ENCODE assay signal across 23 cellular contexts in genomic region chr21:15430577-15430976, GRCh38.
DNase-seq lines count a peak whose midpoint lies in the region; ATAC-seq, FAIRE-seq and TF ChIP-seq lines count a peak whose summit lies in the region.
"Had no signal": no experiment of that assay in that cellular context is flagged by ENCODE, and none has a peak within 500 bp of the region (broad histone marks: within the 10 kb centered on the region; RNA-seq: fewer than 3 reads in every experiment).

No MANE protein-coding gene starts in this region.

- peaks cover 50% of the 10 kb centered on the region for H3K4me1 Mint-ChIP-seq in neural crest cell
- H3K4me1 Mint-ChIP-seq in activated CD4-positive, alpha-beta memory T cell treated with anti-CD3 and anti-CD28 coated beads, Interleukin-2, amount 10 ng/mL, durations not matched to agents 7 days and 5 days = no peaks in the 10 kb centered on the region

- DNase-seq in HepG2 (ENCODE audit: low spot score) = no peak
- no peak for DNase-seq in right lobe of liver
- DNase-seq in fibroblast of gingiva (ENCODE audit: low read depth) = peak; percentile 6
- DNase-seq in neural crest cell (ENCODE audit: low read depth, low spot score) = no peak
- no peak for DNase-seq in activated CD4-positive, alpha-beta memory T cell treated with anti-CD3 and anti-CD28 coated beads, Interleukin-2, amount 10 ng/mL, durations not matched to agents 7 days and 5 days
- DNase-seq in RCC 7860 (ENCODE audit: low spot score) = no peak
- DNase-seq: AML-193; CD4-positive, alpha-beta T cell; DMS79 treated with DMSO at 0.1 percent for 48 hours; GF-D8; NCI-H1930; NCI-H2171; NCI-H446 treated with DMSO at 0.1 percent for 48 hours; NCI-H774; SHP77 had no signal

- intact Hi-C loops in HepG2 (cut with micrococcal nuclease; ENCODE audit: unreplicated experiment) = no loop called here
- intact Hi-C loops in right lobe of liver (cut with DNase I) = no loop called here

- H3K4me2 ChIP-seq in HepG2 (ENCODE audit: low read depth, low read length) = no peak overlapping the region
- H3K4me2 ChIP-seq: A549, GM23338, KMS-11 had no signal

- H3K27me3 ChIP-seq in HepG2 (ENCODE audit: control insufficient read depth in 1 of 2, insufficient read depth in 2 of 2, low read length in 2 of 2) = no peaks in the 10 kb centered on the region
- no peaks in the 10 kb centered on the region for H3K27me3 ChIP-seq in right lobe of liver

- TF ChIP-seq RAD21 in HepG2 (CRISPR knock-in tag; IDR thresholded peaks at IDR 0.05) = no peak

- TF ChIP-seq POLR2A in HepG2 (IDR thresholded peaks at IDR 0.05; ENCODE audit: insufficient read depth in 1 of 2, low read depth in 2 of 2, low read length in 2 of 2) (no peak), right lobe of liver (IDR thresholded peaks at IDR 0.05) (no peak)

- H3K4me1 ChIP-seq in HepG2 (ENCODE audit: insufficient read depth, low read length) (peaks cover 45% of the 10 kb centered on the region), right lobe of liver (peaks cover 0 to 21% (median 3%) of the 10 kb centered on the region in 4 donors)
- H3K4me1 ChIP-seq: A549 had no signal

- peaks cover 11% of the 10 kb centered on the region for H3K9me3 Mint-ChIP-seq in neural crest cell
- H3K9me3 Mint-ChIP-seq in activated CD4-positive, alpha-beta memory T cell treated with anti-CD3 and anti-CD28 coated beads, Interleukin-2, amount 10 ng/mL, durations not matched to agents 7 days and 5 days = no peaks in the 10 kb centered on the region

- peaks cover 13% of the 10 kb centered on the region for H3K36me3 Mint-ChIP-seq in neural crest cell (ENCODE audit: low read depth)
- H3K36me3 Mint-ChIP-seq in activated CD4-positive, alpha-beta memory T cell treated with anti-CD3 and anti-CD28 coated beads, Interleukin-2, amount 10 ng/mL, durations not matched to agents 7 days and 5 days (ENCODE audit: low read depth) = no peaks in the 10 kb centered on the region

- peaks cover 9% of the 10 kb centered on the region for H3K9me3 ChIP-seq in HepG2 (ENCODE audit: low read length)
- H3K9me3 ChIP-seq in right lobe of liver = no peaks in the 10 kb centered on the region

- BruUV-seq in HepG2 (replicated peaks; lab: Mats Ljungman, UMichigan) = no TSS peak

- no peak for FAIRE-seq in HepG2 (lab: Jason Lieb, UNC)
- FAIRE-seq in RCC 7860 (lab: Jason Lieb, UNC) = no peak
- FAIRE-seq: A549, D721Med had no signal

- TF ChIP-seq CTCF in HepG2 (CRISPR knock-in tag; IDR thresholded peaks at IDR 0.05) (no peak), right lobe of liver (IDR thresholded peaks at IDR 0.05) (no peak), neural crest cell (conservative IDR thresholded peaks at IDR 0.05) (no peak)

- in situ Hi-C loops in HepG2 (cut with HindIII; ENCODE audit: extremely low pct_ligation_motif_present, low pct_unique_long_range_greater_than_20kb) = no loop called here

- H3K4me3 Mint-ChIP-seq in neural crest cell = peak overlapping the region; percentile 10
- no peak overlapping the region for H3K4me3 Mint-ChIP-seq in activated CD4-positive, alpha-beta memory T cell treated with anti-CD3 and anti-CD28 coated beads, Interleukin-2, amount 10 ng/mL, durations not matched to agents 7 days and 5 days
- H3K4me3 Mint-ChIP-seq: CD4-positive, alpha-beta T cell; GM23338 had no signal

- ATAC-seq in HepG2 (no peak), right lobe of liver (no peak), esophagus mucosa (no peak), GM19452 (IDR thresholded peaks at IDR 0.05; ENCODE audit: unreplicated experiment) (no peak)
- ATAC-seq: A549, GM23338, Panc1 had no signal

- H4K20me1 ChIP-seq in HepG2 (ENCODE audit: insufficient read depth, low read length) = no peaks in the 10 kb centered on the region

- TF ChIP-seq EP300 in HepG2 (IDR thresholded peaks at IDR 0.05; ENCODE audit: low read depth in 2 of 2, low read length in 2 of 2) (no peak), HepG2 (CRISPR knock-in tag; IDR thresholded peaks at IDR 0.05; ENCODE audit: borderline replicate concordance) (no peak)

- no peak overlapping the region for H3K4me3 ChIP-seq in HepG2 (replicated peaks in 1 of 3; ENCODE audit: insufficient read depth in 1 of 3, low read depth in 2 of 3, low read length in 3 of 3)
- no peak overlapping the region for H3K4me3 ChIP-seq in right lobe of liver
- H3K4me3 ChIP-seq: A549, GM23338 had no signal

- POLR2A ChIA-PET in HepG2 (lab: Yijun Ruan, JAX) = no interaction called here
- POLR2A ChIA-PET in activated CD4-positive, alpha-beta memory T cell treated with anti-CD3 and anti-CD28 coated beads, Interleukin-2, amount 10 ng/mL, durations not matched to agents 7 days and 5 days (lab: Charles Lee) = no interaction called here

- 85% methylated on average over 3 of the region's 3 CpGs for WGBS in HepG2 (ENCODE audit: low lambda C conversion rate)
- WGBS in right lobe of liver (ENCODE audit: insufficient coverage, low coverage, low lambda C conversion rate, missing lambda C conversion rate) = 61% methylated on average over 3 of the region's 3 CpGs

- H3K27ac Mint-ChIP-seq in neural crest cell (ENCODE audit: unreplicated experiment) = no peak overlapping the region
- no peak overlapping the region for H3K27ac Mint-ChIP-seq in activated CD4-positive, alpha-beta memory T cell treated with anti-CD3 and anti-CD28 coated beads, Interleukin-2, amount 10 ng/mL, durations not matched to agents 7 days and 5 days
- H3K27ac Mint-ChIP-seq: CD4-positive, alpha-beta T cell; GM23338 had no signal

- H3K27ac ChIP-seq in HepG2 (ENCODE audit: extremely low read length, insufficient read depth, low read length) (no peak overlapping the region), right lobe of liver (no peak overlapping the region)
- H3K27ac ChIP-seq: HL-60, KMS-11 had no signal

- no peak overlapping the region for H2AFZ ChIP-seq in HepG2 (ENCODE audit: low read length)
- H2AFZ ChIP-seq: GM23338 had no signal

- no peaks in the 10 kb centered on the region for H3K79me2 ChIP-seq in HepG2 (ENCODE audit: insufficient read depth, low read length)

- CTCF ChIA-PET in HepG2 (lab: Yijun Ruan, JAX; ENCODE audit: low intra/inter-chr PET ratio, low total read pairs) = no interaction called here
- CTCF ChIA-PET in activated CD4-positive, alpha-beta memory T cell treated with anti-CD3 and anti-CD28 coated beads, Interleukin-2, amount 10 ng/mL, durations not matched to agents 7 days and 5 days (lab: Charles Lee) = no interaction called here

- H3K36me3 ChIP-seq in HepG2 (replicated peaks in 1 of 2; ENCODE audit: control insufficient read depth in 1 of 2, insufficient read depth in 2 of 2, low read length in 2 of 2) (no peaks in the 10 kb centered on the region), right lobe of liver (no peaks in the 10 kb centered on the region)

- H3K9ac ChIP-seq in HepG2 (ENCODE audit: insufficient read depth, low read depth, low read length) = no peak overlapping the region
- H3K9ac ChIP-seq: KMS-11 had no signal

- no peaks in the 10 kb centered on the region for H3K27me3 Mint-ChIP-seq in neural crest cell (ENCODE audit: low read depth)
- no peaks in the 10 kb centered on the region for H3K27me3 Mint-ChIP-seq in activated CD4-positive, alpha-beta memory T cell treated with anti-CD3 and anti-CD28 coated beads, Interleukin-2, amount 10 ng/mL, durations not matched to agents 7 days and 5 days
- H3K27me3 Mint-ChIP-seq: CD4-positive, alpha-beta T cell had no signal

TF ChIP-seq in HepG2, 621 proteins besides CTCF, POLR2A, EP300 and RAD21:
- TF ChIP-seq ZBTB44 (CRISPR knock-in tag; IDR thresholded peaks at IDR 0.05) = no peak
- TF ChIP-seq CEBPG (CRISPR knock-in tag; IDR thresholded peaks at IDR 0.05) = 0 out of 2 replicates have a peak, but pooled peaks have one; percentile 15
- no peak for TF ChIP-seq KLF16 (CRISPR knock-in tag; IDR thresholded peaks at IDR 0.05)
